In genomic region chrX:129793604-129794191, GRCh38 we compare ENCODE assay signal across 1 cellular context.
A peak's percentile ranks its signal among the peaks of the same experiment; 100 is the strongest.
TF ChIP-seq lines count a peak whose summit lies in the region.

No MANE protein-coding gene starts in this region.

TF ChIP-seq in GM12878, 131 proteins besides CTCF, POLR2A, EP300 and RAD21:
- TF ChIP-seq POLR2AphosphoS5 (IDR thresholded peaks at IDR 0.05; ENCODE audit: low read length), result 0 out of 2 replicates have a peak, but pooled peaks have one; percentile 20
- no peak for TF ChIP-seq ZBTB40 (IDR thresholded peaks at IDR 0.05; ENCODE audit: borderline replicate concordance)
